Comparison of ENCODE assay signal across 8 cellular contexts in genomic region chr12:10364839-10365681, GRCh38. TPM values are rescaled to one million over a fixed set of nuclear protein-coding genes. Genes with fewer than 3 reads are reported as not detected.
DNase-seq lines count a peak whose midpoint lies in the region; ATAC-seq and TF ChIP-seq lines count a peak whose summit lies in the region.

No MANE protein-coding gene starts in this region.

- H3K9ac ChIP-seq in endodermal cell (ENCODE audit: extremely low read depth, low read length, poor library complexity, severe bottlenecking): no peak overlapping the region

- H3K4me3 ChIP-seq in endodermal cell (ENCODE audit: low read length): peak overlapping the region; percentile 77

- peak; percentile 69 for ATAC-seq in HG03175 (IDR thresholded peaks at IDR 0.05; ENCODE audit: unreplicated experiment)
- ATAC-seq in stimulated activated naive CD8-positive, alpha-beta T cell treated with anti-CD3 and anti-CD28 coated beads, Interleukin-15, amount 100 ng/mL, for 72 hours: peak; percentile 72

- H3K27me3 ChIP-seq in endodermal cell (ENCODE audit: control insufficient read depth, insufficient read depth, low read length, poor library complexity, severe bottlenecking): peaks cover 30% of the 10 kb centered on the region

- no peaks in the 10 kb centered on the region for H3K36me3 ChIP-seq in endodermal cell (ENCODE audit: control insufficient read depth, insufficient read depth, low read length)

- no peak for TF ChIP-seq CTCF in endodermal cell (conservative IDR thresholded peaks at IDR 0.05)

- peaks cover 9% of the 10 kb centered on the region for H3K4me1 Mint-ChIP-seq in endodermal cell
- peaks cover 42% of the 10 kb centered on the region for H3K4me1 Mint-ChIP-seq in stimulated activated naive CD8-positive, alpha-beta T cell treated with anti-CD3 and anti-CD28 coated beads, Interleukin-15, amount 100 ng/mL, for 72 hours

- peaks cover 8% of the 10 kb centered on the region for H3K4me1 ChIP-seq in endodermal cell (ENCODE audit: control insufficient read depth, insufficient read depth, low read length)

- 11 to 18% methylated on average over 9 to 16 of the region's 16 CpGs for WGBS in endodermal cell (ENCODE audit: insufficient coverage in 1 of 2, insufficient read length in 1 of 2), 2 experiments

- no peak overlapping the region for H3K27ac Mint-ChIP-seq in endodermal cell
- H3K27ac Mint-ChIP-seq in stimulated activated naive CD8-positive, alpha-beta T cell treated with anti-CD3 and anti-CD28 coated beads, Interleukin-15, amount 100 ng/mL, for 72 hours: no peak overlapping the region

- no peaks in the 10 kb centered on the region for H3K27me3 Mint-ChIP-seq in endodermal cell (ENCODE audit: insufficient read depth)
- no peaks in the 10 kb centered on the region for H3K27me3 Mint-ChIP-seq in stimulated activated naive CD8-positive, alpha-beta T cell treated with anti-CD3 and anti-CD28 coated beads, Interleukin-15, amount 100 ng/mL, for 72 hours

- peaks cover 28% of the 10 kb centered on the region for H3K36me3 Mint-ChIP-seq in endodermal cell (ENCODE audit: low read depth)

- H3K27ac ChIP-seq in endodermal cell (ENCODE audit: low read depth, low read length): no peak overlapping the region

- peaks cover 32% of the 10 kb centered on the region for H3K9me3 ChIP-seq in endodermal cell (ENCODE audit: control insufficient read depth, low read length)

- peaks cover 35% of the 10 kb centered on the region for H3K9me3 Mint-ChIP-seq in endodermal cell
- H3K9me3 Mint-ChIP-seq in stimulated activated naive CD8-positive, alpha-beta T cell treated with anti-CD3 and anti-CD28 coated beads, Interleukin-15, amount 100 ng/mL, for 72 hours: peaks cover 4 to 8% of the 10 kb centered on the region in 2 donors

- peak; percentile 85 for DNase-seq in Ammon's horn (ENCODE audit: low spot score)
- peak; percentile 22 for DNase-seq in GM19238 (ENCODE audit: insufficient read length, low spot score)
- peak; percentile 71 for DNase-seq in NCI-H510A (lab: John Stamatoyannopoulos, UW)
- peak; percentile 36 to 52 for DNase-seq in activated CD4-positive, alpha-beta T cell treated with anti-CD3 and anti-CD28 coated beads, Interleukin-2, amount 50 U/mL, for 48 hours
- DNase-seq in endodermal cell: peak; percentile 88
- peak; percentile 93 for DNase-seq in medulla oblongata (ENCODE audit: extremely low spot score)
- peak; percentile 74 to 82 for DNase-seq in stimulated activated naive CD8-positive, alpha-beta T cell treated with anti-CD3 and anti-CD28 coated beads, Interleukin-15, amount 100 ng/mL, for 72 hours

- no peak overlapping the region for H3K4me3 Mint-ChIP-seq in endodermal cell
- H3K4me3 Mint-ChIP-seq in stimulated activated naive CD8-positive, alpha-beta T cell treated with anti-CD3 and anti-CD28 coated beads, Interleukin-15, amount 100 ng/mL, for 72 hours: no peak overlapping the region

RNA-seq across cellular contexts. Expression of gene KLRK1, which starts 24.8 kb away (rescaled TPM):
- total RNA-seq in endodermal cell: under 1 TPM in 1 of 2 donors, not detected in 1; 0.24 TPM
- not detected for polyA plus RNA-seq in endodermal cell (2013, experiment 1 of 2)
- polyA plus RNA-seq in endodermal cell (2013, experiment 2 of 2): not detected

RNA-seq across cellular contexts. Expression of gene KLRC4, which starts 44.5 kb away (rescaled TPM):
- not detected for total RNA-seq in endodermal cell
- polyA plus RNA-seq in endodermal cell (2013, experiment 1 of 2): not detected
- not detected for polyA plus RNA-seq in endodermal cell (2013, experiment 2 of 2)

RNA-seq across cellular contexts. Expression of gene KLRC3, which starts 55.3 kb away (rescaled TPM):
- total RNA-seq in endodermal cell: not detected
- not detected for polyA plus RNA-seq in endodermal cell (2013, experiment 1 of 2)
- polyA plus RNA-seq in endodermal cell (2013, experiment 2 of 2): not detected

RNA-seq across cellular contexts. Expression of gene KLRD1, which starts 57.4 kb away (rescaled TPM):
- total RNA-seq in endodermal cell: 1 to 10 TPM in 1 of 2 donors, under 1 TPM in 1; 0.59 to 2.2 TPM
- 0.89 TPM for polyA plus RNA-seq in endodermal cell (2013, experiment 1 of 2)
- polyA plus RNA-seq in endodermal cell (2013, experiment 2 of 2): 0.04 TPM

Comparison
In these comparisons a context has a peak if more than half of its experiments do, and no peak if none do; other contexts are left out.
1. DNase-seq: peak in every context shown above with its lines; median percentile 93 in medulla oblongata; 88 in endodermal cell; 85 in Ammon's horn; 78 in stimulated activated naive CD8-positive, alpha-beta T cell treated with anti-CD3 and anti-CD28 coated beads, Interleukin-15, amount 100 ng/mL, for 72 hours; 71 in NCI-H510A; 44 in activated CD4-positive, alpha-beta T cell treated with anti-CD3 and anti-CD28 coated beads, Interleukin-2, amount 50 U/mL, for 48 hours; 22 in GM19238.